8 cellular contexts compared by ENCODE assay signal in genomic region chr5:36073595-36074216, GRCh38. TPM values are rescaled to one million over a fixed set of nuclear protein-coding genes. Genes with fewer than 3 reads are reported as not detected.
A peak's percentile ranks its signal among the peaks of the same experiment; 100 is the strongest.
DNase-seq lines count a peak whose midpoint lies in the region; ATAC-seq and FAIRE-seq lines count a peak whose summit lies in the region.

No MANE protein-coding gene starts in this region.

- in situ Hi-C loops in KBM-7 (cut with MboI; ENCODE audit: low pct_unique_long_range_greater_than_20kb, low sequenced_read_pairs), result no loop called here

- H3K36me3 Mint-ChIP-seq in T-helper 17 cell (ENCODE audit: low read depth), result no peaks in the 10 kb centered on the region

- peak overlapping the region in 1 of 2 donors; percentile 68 for H3K27ac ChIP-seq in small intestine (ENCODE audit: low read depth in 1 of 2, low read length in 1 of 2)

- H3K36me3 ChIP-seq in small intestine (ENCODE audit: control insufficient read depth in 2 of 2, insufficient read depth in 2 of 2, low read length in 2 of 2), result no peaks in the 10 kb centered on the region

- H3K9me3 ChIP-seq in T-helper 17 cell (ENCODE audit: control insufficient read depth, low read length, poor library complexity, severe bottlenecking), result no peaks in the 10 kb centered on the region
- H3K9me3 ChIP-seq in small intestine (ENCODE audit: control insufficient read depth, low read depth), result no peaks in the 10 kb centered on the region

- no peak overlapping the region for H3K4me3 ChIP-seq in small intestine (ENCODE audit: low read depth in 1 of 2, low read length in 2 of 2)

- H3K27me3 Mint-ChIP-seq in T-helper 17 cell, result peaks cover 45% of the 10 kb centered on the region

- ATAC-seq in T-helper 17 cell, result peak; percentile 55

- H3K4me1 ChIP-seq in small intestine (ENCODE audit: control insufficient read depth in 2 of 2, insufficient read depth in 1 of 2, low read depth in 1 of 2, low read length in 1 of 2), result peaks cover 0 to 2% of the 10 kb centered on the region in 2 donors

- peak overlapping the region; percentile 10 for H3K27ac Mint-ChIP-seq in T-helper 17 cell

- 68 to 78% (median 72%) methylated on average over 3 of the region's 3 CpGs for WGBS in small intestine, 3 donors

- no peak for FAIRE-seq in small intestine (lab: Jason Lieb, UNC)

- peak; percentile 22 to 80 for DNase-seq in NCI-H524 (lab: John Stamatoyannopoulos, UW)
- DNase-seq in NCI-H524 treated with DMSO at 0.1 percent for 48 hours (lab: John Stamatoyannopoulos, UW), result no peak
- DNase-seq in H4 (ENCODE audit: low spot score), result peak; percentile 39
- peak; percentile 45 for DNase-seq in KBM-7
- no peak for DNase-seq in T-helper 17 cell
- peak; percentile 2 for DNase-seq in small intestine
- no peak for DNase-seq in epidermal melanocyte (ENCODE audit: insufficient read length, low spot score)
- DNase-seq in stimulated activated CD4-positive, alpha-beta T cell treated with anti-CD3 and anti-CD28 coated beads, Interleukin-4, amount 100 ng/mL, for 1 hour, result no peak

- no peaks in the 10 kb centered on the region for H3K27me3 ChIP-seq in small intestine (ENCODE audit: control insufficient read depth in 2 of 2, insufficient read depth in 2 of 2, low read length in 2 of 2)

- H3K4me1 Mint-ChIP-seq in T-helper 17 cell, result peaks cover 15% of the 10 kb centered on the region

- no peak overlapping the region for H3K4me3 Mint-ChIP-seq in T-helper 17 cell

RNA-seq across cellular contexts. Expression of gene UGT3A2, which starts 7.0 kb away (rescaled TPM):
- 0.12 and 0.33 TPM in 2 replicates for total RNA-seq in H4 (2014; rRNA removed; shearing (Covaris generic))
- total RNA-seq in T-helper 17 cell, result not detected
- under 1 TPM in 1 of 3 donors, not detected in 2; 0.42 TPM for polyA plus RNA-seq in small intestine

Comparison
In these comparisons a context has a peak if more than half of its experiments do, and no peak if none do; other contexts are left out.
1. DNase-seq: peak in NCI-H524 (2 of 2), H4 (single experiment), KBM-7 (single experiment) and small intestine (single experiment); none in NCI-H524 treated with DMSO at 0.1 percent for 48 hours (single experiment), T-helper 17 cell (0 of 3), epidermal melanocyte (single experiment) and stimulated activated CD4-positive, alpha-beta T cell treated with anti-CD3 and anti-CD28 coated beads, Interleukin-4, amount 100 ng/mL, for 1 hour (single experiment).